In the genomic region with DNA sequence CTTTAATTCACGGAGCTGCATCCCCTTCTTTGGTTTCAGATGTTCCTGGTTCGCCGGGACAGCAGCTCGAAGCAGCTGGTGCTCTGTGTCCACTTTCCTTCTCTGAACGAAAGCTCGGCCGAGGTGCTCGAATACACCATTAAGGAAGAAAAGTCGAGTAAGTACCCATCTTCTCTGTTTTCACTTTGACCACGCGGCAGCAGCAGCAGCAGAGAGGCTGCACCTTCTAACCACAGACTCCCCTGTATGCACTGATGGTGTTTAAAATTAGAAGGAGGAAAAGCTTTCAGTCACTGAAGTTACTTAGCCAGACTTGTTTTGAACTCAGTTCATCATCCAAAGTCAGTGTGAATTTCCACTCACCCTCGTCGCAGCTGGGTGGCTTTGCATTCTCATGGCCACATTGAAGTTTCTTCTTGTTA, we compare ENCODE assay signal across 9 cellular contexts.
DNase-seq lines count a peak whose midpoint lies in the region; ATAC-seq, FAIRE-seq and TF ChIP-seq lines count a peak whose summit lies in the region.
"Had no signal": no experiment of that assay in that cellular context is flagged by ENCODE, and none has a peak within 500 bp of the region (broad histone marks: within the 10 kb centered on the region; RNA-seq: fewer than 3 reads in every experiment).

No MANE protein-coding gene starts in this region.

- 1% methylated on average over 13 of the region's 13 CpGs for WGBS in GM12878 (ENCODE audit: insufficient coverage, insufficient replicate concordance, low lambda C conversion rate, missing lambda C conversion rate)
- WGBS in esophagus squamous epithelium, 2 donors: 71 to 79% methylated on average over 9 to 13 of the region's 13 CpGs

- TF ChIP-seq POLR2A in GM18505 (IDR thresholded peaks at IDR 0.05; ENCODE audit: borderline replicate concordance, extremely low read depth, insufficient read depth, insufficient read length) (no peak), GM12878 (IDR thresholded peaks at IDR 0.05; ENCODE audit: low read depth, low read length) (no peak), esophagus squamous epithelium (IDR thresholded peaks at IDR 0.05) (no peak)

- peak overlapping the region; percentile 0 for H2AFZ ChIP-seq in GM12878 (ENCODE audit: control insufficient read depth, low read depth, low read length)

- peak; percentile 46 to 73; a peak in 2 of 4 replicates for TF ChIP-seq EP300 in GM12878 (IDR thresholded peaks at IDR 0.05; ENCODE audit: borderline replicate concordance in 1 of 2, control insufficient read depth in 1 of 2, low read depth in 2 of 2, low read length in 2 of 2)

- POLR2A ChIA-PET in GM12878 (lab: Charles Lee): interaction anchor here (0.6 to 3.2 kb wide), 19 partner anchors 8 to 537 kb away, joined by 3 to 34 read pairs (median 3); a partner anchor contains a TSS

- H3K9me3 ChIP-seq in GM12878 (replicated peaks; ENCODE audit: control insufficient read depth, insufficient read depth, low read length) (no peaks in the 10 kb centered on the region), right atrium auricular region (no peaks in the 10 kb centered on the region), esophagus squamous epithelium (no peaks in the 10 kb centered on the region)

- RAD21 ChIA-PET in GM12878 (lab: Charles Lee; ENCODE audit: unreplicated experiment): interaction anchor here (0.8 to 3.1 kb wide), 23 partner anchors 9 to 319 kb away, joined by 3 to 66 read pairs (median 7); no protein-coding TSS in a partner anchor

- H3K79me2 ChIP-seq in GM12878 (ENCODE audit: control insufficient read depth, insufficient read depth, low read length): no peaks in the 10 kb centered on the region

- H3K27ac ChIP-seq in GM12878 (ENCODE audit: control insufficient read depth, insufficient read depth): peak overlapping the region; percentile 45
- no peak overlapping the region for H3K27ac ChIP-seq in right atrium auricular region
- no peak overlapping the region for H3K27ac ChIP-seq in esophagus squamous epithelium

- SMC1A ChIA-PET in GM12878 (lab: Charles Lee; ENCODE audit: uncharacterized antibody, unreplicated experiment): interaction anchor here (0.6 to 6.7 kb wide), 36 partner anchors 9 to 458 kb away, joined by 3 to 108 read pairs (median 4); no protein-coding TSS in a partner anchor

- intact Hi-C loops in GM12878 (cut with micrococcal nuclease; ENCODE audit: unreplicated experiment) (no loop called here), esophagus squamous epithelium (cut with DNase I) (no loop called here)

- H3K4me2 ChIP-seq in GM12878 (ENCODE audit: control insufficient read depth, insufficient read depth): peak overlapping the region; percentile 61

- BruUV-seq in GM12878 (replicated peaks; lab: Mats Ljungman, UMichigan): no TSS peak

- TF ChIP-seq CTCF in GM12878 (IDR thresholded peaks at IDR 0.05 in 2 of 3, conservative IDR thresholded peaks at IDR 0.05 in 1 of 3; ENCODE audit: control insufficient read depth in 2 of 3, extremely low read depth in 1 of 3, insufficient read depth in 1 of 3, low read depth in 3 of 3, low read length in 3 of 3) (no peak; a peak in 1 of 6 replicates), right atrium auricular region (IDR thresholded peaks at IDR 0.05) (no peak), esophagus squamous epithelium (IDR thresholded peaks at IDR 0.05) (no peak)

- in situ Hi-C loops in GM12878 (cut with MboI): no loop called here

- H4K20me1 ChIP-seq in GM12878 (ENCODE audit: control insufficient read depth, insufficient read depth): no peaks in the 10 kb centered on the region

- H3K4me3 ChIP-seq in GM12878 (peak overlapping the region; percentile 59; the same call in 1 of the 2 replicates), right atrium auricular region (no peak overlapping the region), esophagus squamous epithelium (no peak overlapping the region)

- peak; percentile 89 for DNase-seq in GM12878 (ENCODE audit: low read depth, low spot score)
- no peak for DNase-seq in right atrium auricular region (ENCODE audit: low spot score)
- no peak for DNase-seq in stimulated activated CD8-positive, alpha-beta memory T cell treated with anti-CD3 and anti-CD28 coated beads, Interleukin-4, amount 100 ng/mL, for 48 hours
- DNase-seq in NCI-H1417 (lab: John Stamatoyannopoulos, UW): no peak
- DNase-seq in esophagus squamous epithelium (lab: John Stamatoyannopoulos, UW): no peak

- peak; percentile 75 for ATAC-seq in GM18505 (IDR thresholded peaks at IDR 0.05; ENCODE audit: unreplicated experiment)
- ATAC-seq in GM21423 (IDR thresholded peaks at IDR 0.05; ENCODE audit: unreplicated experiment): peak; percentile 77
- peak; percentile 65 for ATAC-seq in HG03439 (IDR thresholded peaks at IDR 0.05; ENCODE audit: unreplicated experiment)
- peak; percentile 88 for ATAC-seq in GM12878

- CTCF ChIA-PET in GM12878 (lab: Yijun Ruan, JAX): interaction anchor here (0.7 to 3.6 kb wide), 19 partner anchors 9 to 484 kb away, joined by 3 to 35 read pairs (median 4); no protein-coding TSS in a partner anchor

- peak; percentile 45 for TF ChIP-seq RAD21 in GM12878 (IDR thresholded peaks at IDR 0.05; ENCODE audit: insufficient read depth, low read depth, low read length)

- peak; percentile 99 for FAIRE-seq in GM12878 (lab: Jason Lieb, UNC)
- FAIRE-seq: frontal cortex had no signal

- H3K36me3 ChIP-seq in GM12878 (ENCODE audit: control insufficient read depth in 2 of 2, insufficient read depth in 2 of 2, low read length in 1 of 2) (no peaks in the 10 kb centered on the region; a peak in 1 of 4 replicates), right atrium auricular region (peaks cover 15% of the 10 kb centered on the region), esophagus squamous epithelium (peaks cover 0 to 30% (median 0%) of the 10 kb centered on the region in 3 donors)

- peak overlapping the region; percentile 19; the same call in 1 of the 2 replicates for H3K9ac ChIP-seq in GM12878 (ENCODE audit: control insufficient read depth, insufficient read depth, low read length)

- H3K27me3 ChIP-seq in GM12878 (replicated peaks in 1 of 2; ENCODE audit: control insufficient read depth in 2 of 2, insufficient read depth in 2 of 2, low read length in 1 of 2): no peaks in the 10 kb centered on the region
- H3K27me3 ChIP-seq in right atrium auricular region: no peaks in the 10 kb centered on the region
- no peaks in the 10 kb centered on the region for H3K27me3 ChIP-seq in esophagus squamous epithelium

- peaks cover 40% of the 10 kb centered on the region for H3K4me1 ChIP-seq in GM12878 (ENCODE audit: control insufficient read depth, insufficient read depth, low read length)
- no peaks in the 10 kb centered on the region for H3K4me1 ChIP-seq in right atrium auricular region
- H3K4me1 ChIP-seq in esophagus squamous epithelium: peaks cover 0 to 9% (median 0%) of the 10 kb centered on the region in 3 donors

TF ChIP-seq in GM12878, 131 proteins besides CTCF, POLR2A, EP300 and RAD21 (continues in another document):
- TF ChIP-seq SREBF2 (IDR thresholded peaks at IDR 0.05; ENCODE audit: low read length): no peak
- no peak; the same call in 1 of the 2 replicates for TF ChIP-seq GATAD2B (conservative IDR thresholded peaks at IDR 0.05; ENCODE audit: low read depth)
- no peak for TF ChIP-seq JUND (IDR thresholded peaks at IDR 0.05; ENCODE audit: low read depth, low read length)
- TF ChIP-seq IRF4 (IDR thresholded peaks at IDR 0.05; ENCODE audit: low read depth, low read length): 0 out of 2 replicates have a peak, but pooled peaks have one; percentile 2
- no peak for TF ChIP-seq MYB (IDR thresholded peaks at IDR 0.05; ENCODE audit: borderline replicate concordance, low read depth, low read length)
- peak; percentile 51 for TF ChIP-seq ATF7 (IDR thresholded peaks at IDR 0.05; ENCODE audit: low read depth)
- TF ChIP-seq MEF2B (IDR thresholded peaks at IDR 0.05; ENCODE audit: partially characterized antibody, poor library complexity, severe bottlenecking): peak; percentile 85
- TF ChIP-seq STAT1 (conservative IDR thresholded peaks at IDR 0.05): 0 out of 2 replicates have a peak, but pooled peaks have one; percentile 55
- TF ChIP-seq EZH2 (IDR thresholded peaks at IDR 0.05; ENCODE audit: borderline replicate concordance, control insufficient read depth, low read depth, low read length): no peak
- TF ChIP-seq ZNF24 (IDR thresholded peaks at IDR 0.05): peak; percentile 79
- TF ChIP-seq, protein P1, sequence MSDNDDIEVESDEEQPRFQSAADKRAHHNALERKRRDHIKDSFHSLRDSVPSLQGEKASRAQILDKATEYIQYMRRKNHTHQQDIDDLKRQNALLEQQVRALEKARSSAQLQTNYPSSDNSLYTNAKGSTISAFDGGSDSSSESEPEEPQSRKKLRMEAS (IDR thresholded peaks at IDR 0.05; ENCODE audit: low read depth, low read length): 0 out of 2 replicates have a peak, but pooled peaks have one; percentile 50
- TF ChIP-seq RAD51 (IDR thresholded peaks at IDR 0.05): peak; percentile 28; the same call in 1 of the 2 replicates
- TF ChIP-seq ZBED1 (IDR thresholded peaks at IDR 0.05; ENCODE audit: borderline replicate concordance): peak; percentile 26; the same call in 1 of the 2 replicates
- TF ChIP-seq, protein P2, sequence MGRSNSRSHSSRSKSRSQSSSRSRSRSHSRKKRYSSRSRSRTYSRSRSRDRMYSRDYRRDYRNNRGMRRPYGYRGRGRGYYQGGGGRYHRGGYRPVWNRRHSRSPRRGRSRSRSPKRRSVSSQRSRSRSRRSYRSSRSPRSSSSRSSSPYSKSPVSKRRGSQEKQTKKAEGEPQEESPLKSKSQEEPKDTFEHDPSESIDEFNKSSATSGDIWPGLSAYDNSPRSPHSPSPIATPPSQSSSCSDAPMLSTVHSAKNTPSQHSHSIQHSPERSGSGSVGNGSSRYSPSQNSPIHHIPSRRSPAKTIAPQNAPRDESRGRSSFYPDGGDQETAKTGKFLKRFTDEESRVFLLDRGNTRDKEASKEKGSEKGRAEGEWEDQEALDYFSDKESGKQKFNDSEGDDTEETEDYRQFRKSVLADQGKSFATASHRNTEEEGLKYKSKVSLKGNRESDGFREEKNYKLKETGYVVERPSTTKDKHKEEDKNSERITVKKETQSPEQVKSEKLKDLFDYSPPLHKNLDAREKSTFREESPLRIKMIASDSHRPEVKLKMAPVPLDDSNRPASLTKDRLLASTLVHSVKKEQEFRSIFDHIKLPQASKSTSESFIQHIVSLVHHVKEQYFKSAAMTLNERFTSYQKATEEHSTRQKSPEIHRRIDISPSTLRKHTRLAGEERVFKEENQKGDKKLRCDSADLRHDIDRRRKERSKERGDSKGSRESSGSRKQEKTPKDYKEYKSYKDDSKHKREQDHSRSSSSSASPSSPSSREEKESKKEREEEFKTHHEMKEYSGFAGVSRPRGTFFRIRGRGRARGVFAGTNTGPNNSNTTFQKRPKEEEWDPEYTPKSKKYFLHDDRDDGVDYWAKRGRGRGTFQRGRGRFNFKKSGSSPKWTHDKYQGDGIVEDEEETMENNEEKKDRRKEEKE (IDR thresholded peaks at IDR 0.05): no peak
- peak; percentile 3; the same call in 1 of the 2 replicates for TF ChIP-seq SMC3 (IDR thresholded peaks at IDR 0.05; ENCODE audit: borderline replicate concordance, low read length)
- peak; percentile 75; the same call in 1 of the 2 replicates for TF ChIP-seq ZNF217 (IDR thresholded peaks at IDR 0.05)
- peak; percentile 70 for TF ChIP-seq NFIC (IDR thresholded peaks at IDR 0.05; ENCODE audit: low read depth, low read length)
